ENCODE assay signal across 8 cellular contexts in the genomic region with DNA sequence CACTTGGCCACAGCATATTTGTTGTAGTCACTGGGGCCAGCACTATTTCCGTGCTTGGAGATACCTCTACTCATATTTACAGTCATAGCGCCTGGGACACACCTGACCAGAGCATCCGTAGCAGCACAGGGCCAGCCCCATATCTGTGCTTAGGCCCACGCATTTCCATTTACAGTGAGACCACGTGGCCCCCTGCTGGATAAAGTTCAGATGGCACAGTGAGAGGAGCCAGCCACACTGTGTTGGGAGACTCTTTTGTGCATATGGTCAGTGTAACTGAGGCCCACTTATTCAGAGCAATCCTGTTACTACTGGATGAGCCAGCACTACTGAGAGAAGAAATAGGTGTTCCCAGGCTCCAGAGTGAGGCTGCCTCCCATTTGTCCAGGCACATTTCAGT.
DNase-seq lines count a peak whose midpoint lies in the region; ATAC-seq and TF ChIP-seq lines count a peak whose summit lies in the region.

No MANE protein-coding gene starts in this region.

- TF ChIP-seq CTCF in GM20000 (IDR thresholded peaks at IDR 0.05; ENCODE audit: extremely low read depth, missing control alignments) (peak; percentile 52), epithelial cell of proximal tubule (conservative IDR thresholded peaks at IDR 0.05; ENCODE audit: low read depth, low read length) (peak; percentile 66), neural progenitor cell (IDR thresholded peaks at IDR 0.05) (peak; percentile 69)

- H3K79me2 ChIP-seq in neural progenitor cell (ENCODE audit: low read depth): no peaks in the 10 kb centered on the region

- H3K27ac Mint-ChIP-seq in neural progenitor cell: no peak overlapping the region

- H3K9ac ChIP-seq in neural progenitor cell: no peak overlapping the region

- no peaks in the 10 kb centered on the region for H3K4me1 Mint-ChIP-seq in neural progenitor cell

- no peaks in the 10 kb centered on the region for H3K36me3 Mint-ChIP-seq in neural progenitor cell

- H2AFZ ChIP-seq in neural progenitor cell (replicated peaks): peak overlapping the region; percentile 92

- H3K4me3 Mint-ChIP-seq in neural progenitor cell: no peak overlapping the region

- H3K4me1 ChIP-seq in neural progenitor cell: no peaks in the 10 kb centered on the region

- no peak overlapping the region for H3K27ac ChIP-seq in neural progenitor cell

- H3K9me3 Mint-ChIP-seq in neural progenitor cell: peaks cover 21% of the 10 kb centered on the region

- no peaks in the 10 kb centered on the region for H3F3A ChIP-seq in neural progenitor cell (ENCODE audit: low read depth)

- peak; percentile 94 for ATAC-seq in HG03457 (IDR thresholded peaks at IDR 0.05; ENCODE audit: unreplicated experiment)

- DNase-seq in NCI-H510A treated with DMSO at 0.1 percent for 48 hours (lab: John Stamatoyannopoulos, UW): peak; percentile 0
- DNase-seq in NCI-H510A (lab: John Stamatoyannopoulos, UW): no peak
- DNase-seq in GM20000 (ENCODE audit: low spot score): peak; percentile 75
- peak; percentile 78 for DNase-seq in SK-N-DZ (ENCODE audit: low spot score)
- DNase-seq in epithelial cell of proximal tubule (ENCODE audit: low read depth): no peak
- peak; percentile 73 for DNase-seq in neural progenitor cell (ENCODE audit: low spot score)
- DNase-seq in NCI-H146 treated with DMSO at 0.1 percent for 48 hours (lab: John Stamatoyannopoulos, UW; ENCODE audit: unreplicated experiment): no peak

- H3K4me2 ChIP-seq in neural progenitor cell: no peak overlapping the region

- peaks cover 13% of the 10 kb centered on the region for H3K27me3 Mint-ChIP-seq in neural progenitor cell (ENCODE audit: insufficient read depth, low read depth)

- no peaks in the 10 kb centered on the region for H3K9me3 ChIP-seq in neural progenitor cell (ENCODE audit: low read depth)

- H3K4me3 ChIP-seq in epithelial cell of proximal tubule (ENCODE audit: low read depth, low read length): no peak overlapping the region
- H3K4me3 ChIP-seq in neural progenitor cell: no peak overlapping the region

- no peaks in the 10 kb centered on the region for H3K36me3 ChIP-seq in neural progenitor cell

- no peaks in the 10 kb centered on the region for H3K27me3 ChIP-seq in neural progenitor cell

- H4K20me1 ChIP-seq in neural progenitor cell (ENCODE audit: low read depth): no peaks in the 10 kb centered on the region

Comparison
In these comparisons a context has a peak if more than half of its experiments do, and no peak if none do; other contexts are left out.
1. DNase-seq: peak in NCI-H510A treated with DMSO at 0.1 percent for 48 hours (single experiment), GM20000 (single experiment), SK-N-DZ (single experiment) and neural progenitor cell (single experiment); none in NCI-H510A (single experiment), epithelial cell of proximal tubule (single experiment) and NCI-H146 treated with DMSO at 0.1 percent for 48 hours (single experiment).
2. Peak in every context shown above with its lines, with median percentiles within 50 percentile points of each other: CTCF ChIP-seq.